Comparison of ENCODE assay signal across 8 cellular contexts in genomic region chr7:122886357-122887081, GRCh38. TPM values are rescaled to one million over a fixed set of nuclear protein-coding genes. Genes with fewer than 3 reads are reported as not detected.
A peak's percentile ranks its signal among the peaks of the same experiment; 100 is the strongest.
DNase-seq lines count a peak whose midpoint lies in the region; ATAC-seq, FAIRE-seq and TF ChIP-seq lines count a peak whose summit lies in the region.

TSS of gene CADPS2 (minus strand) at chr7:122886460. CDS start at chr7:122886337, 123 bp downstream.

- no peak within 1 kb of the TSS for H3K27ac Mint-ChIP-seq in activated CD4-positive, alpha-beta memory T cell treated with anti-CD3 and anti-CD28 coated beads, Interleukin-2, amount 10 ng/mL, durations not matched to agents 7 days and 5 days

- no peaks in the 10 kb centered on the region for H3K36me3 Mint-ChIP-seq in activated CD4-positive, alpha-beta memory T cell treated with anti-CD3 and anti-CD28 coated beads, Interleukin-2, amount 10 ng/mL, durations not matched to agents 7 days and 5 days (ENCODE audit: low read depth)

- H3K4me2 ChIP-seq in A549, result peak within 1 kb of the TSS; percentile 98

- TF ChIP-seq EP300 in A549 (IDR thresholded peaks at IDR 0.05), result no peak

- no peak for TF ChIP-seq CTCF in A549 (IDR thresholded peaks at IDR 0.05)
- peak; percentile 52 for TF ChIP-seq CTCF in fibroblast of the aortic adventitia (IDR thresholded peaks at IDR 0.05; ENCODE audit: insufficient read depth, low read length)

- H3K4me3 ChIP-seq in A549 (peak within 1 kb of the TSS; percentile 64), fibroblast of the aortic adventitia (ENCODE audit: low read depth, low read length) (peak within 1 kb of the TSS; percentile 82)

- H3K4me1 ChIP-seq in A549, result peaks cover 7% of the 10 kb centered on the region; the same call in 1 of the 3 replicates

- TF ChIP-seq RAD21 in A549 (conservative IDR thresholded peaks at IDR 0.05 in 1 of 2, IDR thresholded peaks at IDR 0.05 in 1 of 2), result no peak

- DNase-seq in A549 (ENCODE audit: low read depth in 1 of 2, low spot score in 1 of 2) (peak; percentile 50 to 73), NCI-H1930 (lab: John Stamatoyannopoulos, UW) (peak; percentile 68 to 69), fibroblast of the aortic adventitia (ENCODE audit: low read depth) (peak; percentile 84), myocyte (ENCODE audit: low read depth) (peak; percentile 63), urothelium cell line (ENCODE audit: low spot score) (peak; percentile 83)
- DNase-seq in activated CD4-positive, alpha-beta memory T cell treated with anti-CD3 and anti-CD28 coated beads, Interleukin-2, amount 10 ng/mL, durations not matched to agents 7 days and 5 days, result peak; percentile 18

- no peaks in the 10 kb centered on the region for H3K9me3 Mint-ChIP-seq in activated CD4-positive, alpha-beta memory T cell treated with anti-CD3 and anti-CD28 coated beads, Interleukin-2, amount 10 ng/mL, durations not matched to agents 7 days and 5 days

- 2% methylated on average over 45 of the region's 73 CpGs for WGBS in A549 (ENCODE audit: missing lambda C conversion rate)

- CTCF ChIA-PET in A549 (lab: Yijun Ruan, JAX), result interaction anchor here (0.6 kb wide), 1 partner anchor 95 kb away, joined by 3 read pairs; no protein-coding TSS in a partner anchor
- CTCF ChIA-PET in activated CD4-positive, alpha-beta memory T cell treated with anti-CD3 and anti-CD28 coated beads, Interleukin-2, amount 10 ng/mL, durations not matched to agents 7 days and 5 days (lab: Charles Lee), result no interaction called here

- H3K27ac ChIP-seq in A549, result peak within 1 kb of the TSS; percentile 13 to 75; a peak in 4 of 6 replicates

- peak; percentile 85 to 90 for ATAC-seq in A549
- peak; percentile 81 for ATAC-seq in GM18511 (IDR thresholded peaks at IDR 0.05; ENCODE audit: unreplicated experiment)
- peak; percentile 82 for ATAC-seq in HG02885 (IDR thresholded peaks at IDR 0.05; ENCODE audit: poor library complexity, unreplicated experiment)

- FAIRE-seq in A549 (lab: Jason Lieb, UNC) (no peak), urothelium cell line (lab: Jason Lieb, UNC) (no peak)

- peaks cover 42% of the 10 kb centered on the region for H3K27me3 Mint-ChIP-seq in activated CD4-positive, alpha-beta memory T cell treated with anti-CD3 and anti-CD28 coated beads, Interleukin-2, amount 10 ng/mL, durations not matched to agents 7 days and 5 days

- TF ChIP-seq POLR2A in A549 (IDR thresholded peaks at IDR 0.05; ENCODE audit: low read length), result no peak

- H3K4me3 Mint-ChIP-seq in activated CD4-positive, alpha-beta memory T cell treated with anti-CD3 and anti-CD28 coated beads, Interleukin-2, amount 10 ng/mL, durations not matched to agents 7 days and 5 days, result peak within 1 kb of the TSS; percentile 34

- no peaks in the 10 kb centered on the region for H3K9me3 ChIP-seq in A549

- peaks cover 10% of the 10 kb centered on the region for H3K4me1 Mint-ChIP-seq in activated CD4-positive, alpha-beta memory T cell treated with anti-CD3 and anti-CD28 coated beads, Interleukin-2, amount 10 ng/mL, durations not matched to agents 7 days and 5 days

- POLR2A ChIA-PET in A549 (lab: Yijun Ruan, JAX), result no interaction called here
- POLR2A ChIA-PET in activated CD4-positive, alpha-beta memory T cell treated with anti-CD3 and anti-CD28 coated beads, Interleukin-2, amount 10 ng/mL, durations not matched to agents 7 days and 5 days (lab: Charles Lee), result no interaction called here

TF ChIP-seq in A549, 52 proteins besides CTCF, POLR2A, EP300 and RAD21:
- TF ChIP-seq CBX2 (IDR thresholded peaks at IDR 0.05; ENCODE audit: borderline replicate concordance, low read depth) (no peak), MAX (IDR thresholded peaks at IDR 0.05) (peak; percentile 76), E2F6 (IDR thresholded peaks at IDR 0.05; ENCODE audit: borderline replicate concordance, low read depth) (peak; percentile 82; the same call in 1 of the 2 replicates)

RNA-seq across cellular contexts. Expression of gene CADPS2, which starts in this region (rescaled TPM):
- polyA plus RNA-seq in A549 (2011; rRNA removed) (0.10 and 0.13 TPM in 2 replicates), A549 (2017; fragmentation: RNase III; extraction: RNeasy Plus Mini Kit Qiagen cat#74134 plus additional on column Dnase treatment) (0.04 to 0.07 TPM (median 0.05 TPM) in 3 replicates)
- 0.01 TPM in 2 replicates for polyA plus RNA-seq in A549 (2012; cell fraction: cytosol; rRNA removed)
- 0.01 TPM in 1 of 2 replicates, not detected in the other for polyA plus RNA-seq in A549 (2012; cell fraction: nucleus; rRNA removed)
- 0.08 and 0.10 TPM in 2 replicates for polyA minus RNA-seq in A549 (2011; rRNA and poly(A)+ RNA removed)
- total RNA-seq in activated CD4-positive, alpha-beta memory T cell treated with anti-CD3 and anti-CD28 coated beads, Interleukin-2, amount 10 ng/mL, durations not matched to agents 7 days and 5 days, result not detected
- total RNA-seq in fibroblast of the aortic adventitia (ENCODE audit: low replicate concordance) (16.0 and 26.9 TPM in 2 replicates), myocyte (0.80 and 0.88 TPM in 2 replicates)
- 0.16 TPM for polyA plus RNA-seq in myocyte (2012)

Comparison
In these comparisons a context has a peak if more than half of its experiments do, and no peak if none do; other contexts are left out.
1. Peak in every context shown above with its lines: DNase-seq, ATAC-seq, H3K4me3 ChIP-seq and H3K27ac ChIP-seq.
2. Peak in DNase-seq, ATAC-seq, H3K4me3 ChIP-seq, H3K27ac ChIP-seq and H3K4me2 ChIP-seq in A549; RNA of the gene not detected or under 1 TPM.
3. Peak in DNase-seq in activated CD4-positive, alpha-beta memory T cell treated with anti-CD3 and anti-CD28 coated beads, Interleukin-2, amount 10 ng/mL, durations not matched to agents 7 days and 5 days; RNA of the gene not detected or under 1 TPM.
4. Peak in DNase-seq in myocyte; RNA of the gene not detected or under 1 TPM.
5. DNase-seq: peak in every context shown above with its lines; median percentile 84 in fibroblast of the aortic adventitia; 83 in urothelium cell line; 68 in NCI-H1930; 63 in myocyte; 62 in A549; 18 in activated CD4-positive, alpha-beta memory T cell treated with anti-CD3 and anti-CD28 coated beads, Interleukin-2, amount 10 ng/mL, durations not matched to agents 7 days and 5 days.